ENCODE assay signal across 3 cellular contexts in the genomic region with DNA sequence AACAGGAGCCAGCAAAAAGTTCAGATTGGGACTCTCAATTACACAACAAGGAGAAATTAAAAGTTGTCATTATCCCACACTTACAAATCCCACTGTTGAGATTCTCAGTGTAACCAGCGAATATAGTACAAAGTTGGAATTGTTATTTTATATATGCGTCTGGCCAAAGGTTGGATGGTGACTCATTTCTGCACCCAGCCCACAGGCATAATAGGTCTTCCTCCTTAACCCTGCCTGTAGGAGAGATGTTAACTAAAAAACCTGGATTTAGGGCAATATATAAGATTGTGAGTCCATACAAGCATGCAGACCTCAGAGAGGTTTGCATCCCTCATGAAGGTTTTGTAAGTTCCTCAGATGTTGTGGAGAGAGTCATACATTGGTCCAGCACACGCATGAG.
DNase-seq lines count a peak whose midpoint lies in the region; ATAC-seq, FAIRE-seq and TF ChIP-seq lines count a peak whose summit lies in the region.
"Not testable (repeated sequence)": the region's sequence is repeated elsewhere in the genome, so short reads cannot be mapped to it uniquely, and the experiment has no call there.

No MANE protein-coding gene starts in this region.

- no CpG with 5 or more reads among the region's 3 CpGs for WGBS in A549 (ENCODE audit: missing lambda C conversion rate)
- no CpG with 5 or more reads among the region's 3 CpGs for WGBS in HepG2 (ENCODE audit: low lambda C conversion rate)

- in situ Hi-C loops in HepG2 (cut with HindIII; ENCODE audit: extremely low pct_ligation_motif_present, low pct_unique_long_range_greater_than_20kb), result not testable (repeated sequence)

- TF ChIP-seq RAD21 in A549 (conservative IDR thresholded peaks at IDR 0.05 in 1 of 2, IDR thresholded peaks at IDR 0.05 in 1 of 2); HepG2 (CRISPR knock-in tag; IDR thresholded peaks at IDR 0.05): not testable (repeated sequence)

- H4K20me1 ChIP-seq in HepG2 (ENCODE audit: insufficient read depth, low read length), result not testable (repeated sequence)

- CTCF ChIA-PET in A549 (lab: Yijun Ruan, JAX); HepG2 (lab: Yijun Ruan, JAX; ENCODE audit: low intra/inter-chr PET ratio, low total read pairs): not testable (repeated sequence)

- TF ChIP-seq POLR2A in A549 (IDR thresholded peaks at IDR 0.05; ENCODE audit: low read length); HepG2 (IDR thresholded peaks at IDR 0.05; ENCODE audit: insufficient read depth in 1 of 2, low read depth in 2 of 2, low read length in 2 of 2): not testable (repeated sequence)

- TF ChIP-seq EP300 in A549 (IDR thresholded peaks at IDR 0.05); HepG2 (IDR thresholded peaks at IDR 0.05; ENCODE audit: low read depth in 2 of 2, low read length in 2 of 2); HepG2 (CRISPR knock-in tag; IDR thresholded peaks at IDR 0.05; ENCODE audit: borderline replicate concordance): not testable (repeated sequence)

- not testable (repeated sequence) for TF ChIP-seq CTCF in A549 (IDR thresholded peaks at IDR 0.05); RWPE2 (IDR thresholded peaks at IDR 0.05; ENCODE audit: poor library complexity, severe bottlenecking); HepG2 (CRISPR knock-in tag; IDR thresholded peaks at IDR 0.05)

- not testable (repeated sequence) for H3K27ac ChIP-seq in A549; RWPE2 (ENCODE audit: poor library complexity, severe bottlenecking); HepG2 (ENCODE audit: extremely low read length, insufficient read depth, low read length)

- POLR2A ChIA-PET in A549 (lab: Yijun Ruan, JAX); HepG2 (lab: Yijun Ruan, JAX): not testable (repeated sequence)

- BruUV-seq in HepG2 (replicated peaks; lab: Mats Ljungman, UMichigan), result not testable (repeated sequence)

- H2AFZ ChIP-seq in HepG2 (ENCODE audit: low read length), result not testable (repeated sequence)

- H3K79me2 ChIP-seq in HepG2 (ENCODE audit: insufficient read depth, low read length), result not testable (repeated sequence)

- not testable (repeated sequence) for H3K4me1 ChIP-seq in A549; RWPE2 (ENCODE audit: insufficient read depth, poor library complexity, severe bottlenecking); HepG2 (ENCODE audit: insufficient read depth, low read length)

- not testable (repeated sequence) for H3K4me3 ChIP-seq in A549; RWPE2 (ENCODE audit: severe bottlenecking); HepG2 (replicated peaks in 1 of 3; ENCODE audit: insufficient read depth in 1 of 3, low read depth in 2 of 3, low read length in 3 of 3)

- H3K4me2 ChIP-seq in A549; HepG2 (ENCODE audit: low read depth, low read length): not testable (repeated sequence)

- ATAC-seq in A549 (peak; percentile 60 to 66; a peak in 5 of 6 replicates), RWPE2 (ENCODE audit: low read depth) (peak; percentile 44; the same call in 1 of the 3 replicates), HepG2 (peak; percentile 32; the same call in 2 of the 3 replicates)

- not testable (repeated sequence) for DNase-seq in A549 (ENCODE audit: low read depth in 1 of 2, low spot score in 1 of 2); RWPE2 (ENCODE audit: low spot score); HepG2 (ENCODE audit: low spot score)

- not testable (repeated sequence) for H3K9me3 ChIP-seq in A549; RWPE2 (ENCODE audit: severe bottlenecking); HepG2 (ENCODE audit: low read length)

- H3K9ac ChIP-seq in HepG2 (ENCODE audit: insufficient read depth, low read depth, low read length), result not testable (repeated sequence)

- not testable (repeated sequence) for H3K36me3 ChIP-seq in RWPE2 (ENCODE audit: low read depth); HepG2 (replicated peaks in 1 of 2; ENCODE audit: control insufficient read depth in 1 of 2, insufficient read depth in 2 of 2, low read length in 2 of 2)

- not testable (repeated sequence) for H3K27me3 ChIP-seq in RWPE2 (ENCODE audit: insufficient read depth, poor library complexity, severe bottlenecking); HepG2 (ENCODE audit: control insufficient read depth in 1 of 2, insufficient read depth in 2 of 2, low read length in 2 of 2)

- not testable (repeated sequence) for FAIRE-seq in A549 (lab: Jason Lieb, UNC); HepG2 (lab: Jason Lieb, UNC)

- intact Hi-C loops in HepG2 (cut with micrococcal nuclease; ENCODE audit: unreplicated experiment), result not testable (repeated sequence)
